ENCODE assay signal across 10 cellular contexts in genomic region chr4:5979981-5980380, GRCh38. TPM values are rescaled to one million over a fixed set of nuclear protein-coding genes. Genes with fewer than 3 reads are reported as not detected.
DNase-seq lines count a peak whose midpoint lies in the region; ATAC-seq, FAIRE-seq and TF ChIP-seq lines count a peak whose summit lies in the region.
"Had no signal": no experiment of that assay in that cellular context is flagged by ENCODE, and none has a peak within 500 bp of the region (broad histone marks: within the 10 kb centered on the region; RNA-seq: fewer than 3 reads in every experiment).

No MANE protein-coding gene starts in this region.

- peak; percentile 24 for DNase-seq in activated CD8-positive, alpha-beta T cell treated with anti-CD3 and anti-CD28 coated beads for 36 hours
- no peak for DNase-seq in activated CD8-positive, alpha-beta T cell treated with anti-CD3 and anti-CD28 coated beads, Interleukin-2, amount 10 ng/mL, durations not matched to agents 7 days and 5 days
- DNase-seq in NCI-H128 (lab: John Stamatoyannopoulos, UW; ENCODE audit: unreplicated experiment), result peak; percentile 16
- no peak for DNase-seq in chondrocyte (ENCODE audit: low spot score)
- DNase-seq in stomach, result peak; percentile 24
- no peak for DNase-seq in effector memory CD8-positive, alpha-beta T cell
- DNase-seq in GM12892 (ENCODE audit: insufficient read length), result no peak
- DNase-seq: activated CD4-positive, CD25-positive, alpha-beta regulatory T cell had no signal

- no peak overlapping the region for H3K4me3 ChIP-seq in stomach
- H3K4me3 ChIP-seq: skin epidermis had no signal

- H3K27ac ChIP-seq in stomach, result no peak overlapping the region
- H3K27ac ChIP-seq: skin epidermis had no signal

- POLR2A ChIA-PET in activated CD8-positive, alpha-beta T cell treated with anti-CD3 and anti-CD28 coated beads for 36 hours (lab: Charles Lee), result interaction anchor here (1.0 kb wide), 1 partner anchor 32 kb away, joined by 3 read pairs; no protein-coding TSS in a partner anchor
- POLR2A ChIA-PET in activated CD8-positive, alpha-beta T cell treated with anti-CD3 and anti-CD28 coated beads, Interleukin-2, amount 10 ng/mL, durations not matched to agents 7 days and 5 days (lab: Charles Lee), result no interaction called here

- intact Hi-C loops in activated CD8-positive, alpha-beta T cell treated with anti-CD3 and anti-CD28 coated beads for 36 hours (cut with micrococcal nuclease), result no loop called here
- intact Hi-C loops in stomach (cut with DNase I; ENCODE audit: low total_unique reads), result no loop called here

- no peaks in the 10 kb centered on the region for H3K36me3 Mint-ChIP-seq in activated CD8-positive, alpha-beta T cell treated with anti-CD3 and anti-CD28 coated beads for 36 hours (ENCODE audit: low read depth)
- H3K36me3 Mint-ChIP-seq in activated CD8-positive, alpha-beta T cell treated with anti-CD3 and anti-CD28 coated beads, Interleukin-2, amount 10 ng/mL, durations not matched to agents 7 days and 5 days (ENCODE audit: low read depth), result no peaks in the 10 kb centered on the region
- peaks cover 6% of the 10 kb centered on the region for H3K36me3 Mint-ChIP-seq in chondrocyte (ENCODE audit: low read depth)
- H3K36me3 Mint-ChIP-seq in effector memory CD8-positive, alpha-beta T cell (ENCODE audit: insufficient read depth), result no peaks in the 10 kb centered on the region

- no peaks in the 10 kb centered on the region for H3K4me1 ChIP-seq in stomach

- H3K4me3 Mint-ChIP-seq in activated CD8-positive, alpha-beta T cell treated with anti-CD3 and anti-CD28 coated beads for 36 hours, result no peak overlapping the region
- no peak overlapping the region for H3K4me3 Mint-ChIP-seq in activated CD8-positive, alpha-beta T cell treated with anti-CD3 and anti-CD28 coated beads, Interleukin-2, amount 10 ng/mL, durations not matched to agents 7 days and 5 days
- no peak overlapping the region for H3K4me3 Mint-ChIP-seq in chondrocyte (ENCODE audit: unreplicated experiment)
- H3K4me3 Mint-ChIP-seq in effector memory CD8-positive, alpha-beta T cell, result no peak overlapping the region

- no peaks in the 10 kb centered on the region for H3K36me3 ChIP-seq in stomach

- no peak overlapping the region for H3K27ac Mint-ChIP-seq in activated CD8-positive, alpha-beta T cell treated with anti-CD3 and anti-CD28 coated beads for 36 hours
- no peak overlapping the region for H3K27ac Mint-ChIP-seq in activated CD8-positive, alpha-beta T cell treated with anti-CD3 and anti-CD28 coated beads, Interleukin-2, amount 10 ng/mL, durations not matched to agents 7 days and 5 days
- H3K27ac Mint-ChIP-seq in chondrocyte (ENCODE audit: unreplicated experiment), result no peak overlapping the region
- no peak overlapping the region for H3K27ac Mint-ChIP-seq in effector memory CD8-positive, alpha-beta T cell

- no peak for TF ChIP-seq EP300 in stomach (IDR thresholded peaks at IDR 0.05)

- no peak for TF ChIP-seq CTCF in activated CD8-positive, alpha-beta T cell treated with anti-CD3 and anti-CD28 coated beads for 36 hours (IDR thresholded peaks at IDR 0.05)
- TF ChIP-seq CTCF in chondrocyte (IDR thresholded peaks at IDR 0.05) (peak; percentile 71), stomach (IDR thresholded peaks at IDR 0.05) (no peak)

- no peaks in the 10 kb centered on the region for H3K4me1 Mint-ChIP-seq in activated CD8-positive, alpha-beta T cell treated with anti-CD3 and anti-CD28 coated beads for 36 hours (ENCODE audit: low read depth)
- no peaks in the 10 kb centered on the region for H3K4me1 Mint-ChIP-seq in activated CD8-positive, alpha-beta T cell treated with anti-CD3 and anti-CD28 coated beads, Interleukin-2, amount 10 ng/mL, durations not matched to agents 7 days and 5 days (ENCODE audit: low read depth)
- peaks cover 4% of the 10 kb centered on the region for H3K4me1 Mint-ChIP-seq in chondrocyte (ENCODE audit: low read depth)
- H3K4me1 Mint-ChIP-seq in effector memory CD8-positive, alpha-beta T cell (ENCODE audit: low read depth in 2 of 2), result no peaks in the 10 kb centered on the region

- no peak for FAIRE-seq in GM12892 (lab: Jason Lieb, UNC)

- H3K9me3 ChIP-seq in stomach, result peaks cover 0 to 16% (median 10%) of the 10 kb centered on the region in 4 donors

- H3K27me3 ChIP-seq in stomach, result peaks cover 0 to 65% (median 5%) of the 10 kb centered on the region in 3 donors

- peaks cover 5% of the 10 kb centered on the region for H3K27me3 Mint-ChIP-seq in activated CD8-positive, alpha-beta T cell treated with anti-CD3 and anti-CD28 coated beads for 36 hours
- H3K27me3 Mint-ChIP-seq in activated CD8-positive, alpha-beta T cell treated with anti-CD3 and anti-CD28 coated beads, Interleukin-2, amount 10 ng/mL, durations not matched to agents 7 days and 5 days (ENCODE audit: low read depth), result peaks cover 21% of the 10 kb centered on the region
- peaks cover 39% of the 10 kb centered on the region for H3K27me3 Mint-ChIP-seq in chondrocyte (ENCODE audit: low read depth)
- H3K27me3 Mint-ChIP-seq in effector memory CD8-positive, alpha-beta T cell, result peaks cover 0 to 23% of the 10 kb centered on the region in 2 donors

- no peak for ATAC-seq in activated CD8-positive, alpha-beta T cell treated with anti-CD3 and anti-CD28 coated beads for 36 hours
- no peak for ATAC-seq in activated CD8-positive, alpha-beta T cell treated with anti-CD3 and anti-CD28 coated beads, Interleukin-2, amount 10 ng/mL, durations not matched to agents 7 days and 5 days
- ATAC-seq in HG03521 (IDR thresholded peaks at IDR 0.05; ENCODE audit: unreplicated experiment), result no peak
- no peak for ATAC-seq in effector memory CD8-positive, alpha-beta T cell (replicated peaks)

- H3K9me3 Mint-ChIP-seq in activated CD8-positive, alpha-beta T cell treated with anti-CD3 and anti-CD28 coated beads for 36 hours, result peaks cover 9% of the 10 kb centered on the region
- H3K9me3 Mint-ChIP-seq in activated CD8-positive, alpha-beta T cell treated with anti-CD3 and anti-CD28 coated beads, Interleukin-2, amount 10 ng/mL, durations not matched to agents 7 days and 5 days (ENCODE audit: insufficient read depth), result peaks cover 4% of the 10 kb centered on the region
- peaks cover 16% of the 10 kb centered on the region for H3K9me3 Mint-ChIP-seq in chondrocyte (ENCODE audit: low read depth)
- peaks cover 3 to 7% of the 10 kb centered on the region in 2 donors for H3K9me3 Mint-ChIP-seq in effector memory CD8-positive, alpha-beta T cell

- WGBS in stomach, 5 donors, result 15 to 19% (median 18%) methylated on average over 11 of the region's 11 CpGs

- TF ChIP-seq POLR2A in stomach (IDR thresholded peaks at IDR 0.05) (no peak), GM12892 (IDR thresholded peaks at IDR 0.05; ENCODE audit: low read depth, low read length) (no peak)

- CTCF ChIA-PET in activated CD8-positive, alpha-beta T cell treated with anti-CD3 and anti-CD28 coated beads for 36 hours (lab: Charles Lee), result no interaction called here
- CTCF ChIA-PET in activated CD8-positive, alpha-beta T cell treated with anti-CD3 and anti-CD28 coated beads, Interleukin-2, amount 10 ng/mL, durations not matched to agents 7 days and 5 days (lab: Charles Lee), result interaction anchor here (1.2 kb wide), 1 partner anchor 158 kb away, joined by 3 read pairs; no protein-coding TSS in a partner anchor

RNA-seq across cellular contexts. Expression of gene C4orf50, which starts 38.2 kb away (rescaled TPM):
- under 1 TPM; 0.07 TPM for total RNA-seq in activated CD8-positive, alpha-beta T cell treated with anti-CD3 and anti-CD28 coated beads for 36 hours
- under 1 TPM; 0.13 to 0.24 TPM for total RNA-seq in activated CD8-positive, alpha-beta T cell treated with anti-CD3 and anti-CD28 coated beads, Interleukin-2, amount 10 ng/mL, durations not matched to agents 7 days and 5 days
- not detected in 3 replicates for total RNA-seq in chondrocyte
- total RNA-seq in stomach, result 1 to 10 TPM in 2 of 5 donors, under 1 TPM in 1, not detected in 2; 0.55 to 1.8 (median 1.2) TPM
- polyA plus RNA-seq in stomach, result under 1 TPM in 1 of 3 donors, not detected in 2; under 0.01 TPM
- polyA plus RNA-seq in GM12892 (2012; ENCODE audit: missing spikeins), result 0.13 TPM

Comparison
In these comparisons a context has a peak if more than half of its experiments do, and no peak if none do; other contexts are left out.
1. DNase-seq: peak in activated CD8-positive, alpha-beta T cell treated with anti-CD3 and anti-CD28 coated beads for 36 hours (single experiment), NCI-H128 (single experiment) and stomach (single experiment); none in activated CD8-positive, alpha-beta T cell treated with anti-CD3 and anti-CD28 coated beads, Interleukin-2, amount 10 ng/mL, durations not matched to agents 7 days and 5 days (single experiment), chondrocyte (single experiment), effector memory CD8-positive, alpha-beta T cell (0 of 3) and GM12892 (single experiment).